Comparison of ENCODE assay signal across 26 cellular contexts in the genomic region with DNA sequence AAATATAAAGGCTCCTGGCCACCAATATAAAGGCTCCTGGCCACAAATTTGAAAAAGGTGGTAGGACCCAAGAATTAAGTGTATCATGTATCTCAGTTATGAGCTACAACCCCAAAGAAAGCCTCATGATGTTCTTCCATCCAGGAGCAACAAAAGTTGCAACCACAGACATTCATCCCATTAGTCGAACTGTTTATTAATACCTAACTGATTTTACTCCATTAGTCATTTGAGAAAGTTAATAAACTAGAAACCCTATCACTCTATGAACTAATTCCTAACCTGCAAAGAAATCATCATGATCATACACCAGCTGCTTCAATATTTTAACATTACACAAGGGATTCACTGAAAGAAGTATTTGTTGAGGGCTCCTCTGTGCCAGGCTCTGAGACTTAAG.
DNase-seq lines count a peak whose midpoint lies in the region.
"Had no signal": no experiment of that assay in that cellular context is flagged by ENCODE, and none has a peak within 500 bp of the region (broad histone marks: within the 10 kb centered on the region; RNA-seq: fewer than 3 reads in every experiment).

No MANE protein-coding gene starts in this region.

- DNase-seq in kidney glomerular epithelial cell (lab: John Stamatoyannopoulos, UW) (peak; percentile 39), kidney tubule cell (ENCODE audit: low spot score) (peak; percentile 62), renal cortical epithelial cell (ENCODE audit: low read depth) (peak; percentile 62), GDM1 (lab: John Stamatoyannopoulos, UW) (no peak), RKO (ENCODE audit: low spot score) (no peak)
- DNase-seq in effector CD4-positive, alpha-beta T cell = no peak
- DNase-seq: 8988T; ACHN; AML-193; BE2C; C1 segment of cervical spinal cord; Caco-2; Calu3; CD4-positive, alpha-beta memory T cell; CD4-positive, alpha-beta T cell; CD4-positive, CD25-positive, alpha-beta regulatory T cell; CD8-positive, alpha-beta memory T cell; CD8-positive, alpha-beta T cell; COR-L47; DMS 273 treated with DMSO at 0.1 percent for 48 hours; DMS153; DMS53; DMS79; DMS79 treated with DMSO at 0.1 percent for 48 hours; DND-41; EL had no signal

Comparison
In these comparisons a context has a peak if more than half of its experiments do, and no peak if none do; other contexts are left out.
1. DNase-seq: peak in kidney glomerular epithelial cell (single experiment), kidney tubule cell (single experiment) and renal cortical epithelial cell (single experiment); none in GDM1 (single experiment), RKO (single experiment) and effector CD4-positive, alpha-beta T cell (single experiment).